Comparison of ENCODE assay signal across 14 cellular contexts in genomic region chrX:106220177-106220576, GRCh38. TPM values are rescaled to one million over a fixed set of nuclear protein-coding genes. Genes with fewer than 3 reads are reported as not detected.
A peak's percentile ranks its signal among the peaks of the same experiment; 100 is the strongest.
DNase-seq lines count a peak whose midpoint lies in the region; ATAC-seq and TF ChIP-seq lines count a peak whose summit lies in the region.
"Had no signal": no experiment of that assay in that cellular context is flagged by ENCODE, and none has a peak within 500 bp of the region (broad histone marks: within the 10 kb centered on the region; RNA-seq: fewer than 3 reads in every experiment).

No MANE protein-coding gene starts in this region.

- H3K36me3 ChIP-seq in right atrium auricular region (no peaks in the 10 kb centered on the region), kidney epithelial cell (ENCODE audit: control insufficient read depth, insufficient read depth, low read length) (no peaks in the 10 kb centered on the region)

- ATAC-seq in left cardiac atrium (no peak), HG03342 (IDR thresholded peaks at IDR 0.05; ENCODE audit: unreplicated experiment) (no peak), GM18909 (IDR thresholded peaks at IDR 0.05; ENCODE audit: poor library complexity, unreplicated experiment) (no peak), HG03565 (IDR thresholded peaks at IDR 0.05; ENCODE audit: unreplicated experiment) (no peak)
- ATAC-seq: naive thymus-derived CD8-positive, alpha-beta T cell had no signal

- DNase-seq in right atrium auricular region (ENCODE audit: low spot score) (no peak), left cardiac atrium (no peak), kidney epithelial cell (ENCODE audit: low read depth) (no peak), NCI-H510A (lab: John Stamatoyannopoulos, UW) (no peak)
- DNase-seq: activated CD4-positive, alpha-beta T cell treated with anti-CD3 and anti-CD28 coated beads, Interleukin-2, amount 50 U/mL, for 1 hour; effector memory CD4-positive, alpha-beta T cell; naive thymus-derived CD8-positive, alpha-beta T cell; NCI-H446; stimulated activated naive CD4-positive, alpha-beta T cell had no signal

- intact Hi-C loops in left cardiac atrium (cut with DNase I), result no loop called here

- no peaks in the 10 kb centered on the region for H3K9me3 ChIP-seq in right atrium auricular region

- H3K4me3 ChIP-seq in right atrium auricular region (no peak overlapping the region), kidney epithelial cell (ENCODE audit: low read depth, low read length) (no peak overlapping the region)

- H3K4me1 ChIP-seq in right atrium auricular region, result no peaks in the 10 kb centered on the region

- H3K27me3 ChIP-seq in right atrium auricular region (no peaks in the 10 kb centered on the region), kidney epithelial cell (ENCODE audit: control insufficient read depth, insufficient read depth, low read length) (no peaks in the 10 kb centered on the region)

- peak; percentile 16 to 44 for TF ChIP-seq CTCF in right atrium auricular region (IDR thresholded peaks at IDR 0.05)
- peak; percentile 45 for TF ChIP-seq CTCF in VCaP (conservative IDR thresholded peaks at IDR 0.05)
- TF ChIP-seq CTCF in kidney epithelial cell (IDR thresholded peaks at IDR 0.05; ENCODE audit: insufficient read depth, low read length, poor library complexity, severe bottlenecking), result peak; percentile 53

- no peak overlapping the region for H3K27ac ChIP-seq in right atrium auricular region
- H3K27ac ChIP-seq in VCaP, result no peak overlapping the region

RNA-seq across cellular contexts. Expression of gene PWWP3B, which starts 52.1 kb away (rescaled TPM):
- total RNA-seq in right atrium auricular region (1 to 10 TPM; 5.9 to 7.7 TPM), left cardiac atrium (1 to 10 TPM; 3.2 to 4.4 TPM), kidney epithelial cell (1.2 and 1.4 TPM in 2 replicates)
- total RNA-seq: B cell; naive thymus-derived CD8-positive, alpha-beta T cell had no signal
